Comparison of ENCODE assay signal across 1 cellular context in the genomic region with DNA sequence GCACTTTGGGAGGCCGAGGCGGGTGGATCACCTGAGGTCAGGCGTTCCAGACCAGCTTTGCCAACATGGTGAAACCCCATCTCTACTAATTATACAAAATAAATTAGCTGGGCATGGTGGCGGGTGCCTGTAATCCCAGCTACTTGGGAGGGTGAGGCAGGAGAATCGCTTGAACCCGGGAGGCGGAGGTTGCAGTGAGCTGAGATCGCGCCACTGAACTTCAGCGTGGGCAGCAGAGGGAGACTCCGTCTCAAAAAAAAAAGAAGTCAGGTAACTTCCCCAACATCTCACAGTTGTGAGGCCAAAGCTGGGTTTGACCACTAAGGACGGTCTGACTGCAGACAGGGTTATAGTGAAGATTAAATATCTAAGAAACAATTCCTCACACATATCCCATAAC. TPM values are rescaled to one million over a fixed set of nuclear protein-coding genes. Genes with fewer than 3 reads are reported as not detected.
"Had no signal": no experiment of that assay in that cellular context is flagged by ENCODE, and none has a peak within 500 bp of the region (broad histone marks: within the 10 kb centered on the region; RNA-seq: fewer than 3 reads in every experiment).

No MANE protein-coding gene starts in this region.

RNA-seq across cellular contexts. Expression of gene COPZ2, which starts 2.9 kb away (rescaled TPM):
- total RNA-seq: endodermal cell had no signal
